Comparison of ENCODE assay signal across 8 cellular contexts in the genomic region with DNA sequence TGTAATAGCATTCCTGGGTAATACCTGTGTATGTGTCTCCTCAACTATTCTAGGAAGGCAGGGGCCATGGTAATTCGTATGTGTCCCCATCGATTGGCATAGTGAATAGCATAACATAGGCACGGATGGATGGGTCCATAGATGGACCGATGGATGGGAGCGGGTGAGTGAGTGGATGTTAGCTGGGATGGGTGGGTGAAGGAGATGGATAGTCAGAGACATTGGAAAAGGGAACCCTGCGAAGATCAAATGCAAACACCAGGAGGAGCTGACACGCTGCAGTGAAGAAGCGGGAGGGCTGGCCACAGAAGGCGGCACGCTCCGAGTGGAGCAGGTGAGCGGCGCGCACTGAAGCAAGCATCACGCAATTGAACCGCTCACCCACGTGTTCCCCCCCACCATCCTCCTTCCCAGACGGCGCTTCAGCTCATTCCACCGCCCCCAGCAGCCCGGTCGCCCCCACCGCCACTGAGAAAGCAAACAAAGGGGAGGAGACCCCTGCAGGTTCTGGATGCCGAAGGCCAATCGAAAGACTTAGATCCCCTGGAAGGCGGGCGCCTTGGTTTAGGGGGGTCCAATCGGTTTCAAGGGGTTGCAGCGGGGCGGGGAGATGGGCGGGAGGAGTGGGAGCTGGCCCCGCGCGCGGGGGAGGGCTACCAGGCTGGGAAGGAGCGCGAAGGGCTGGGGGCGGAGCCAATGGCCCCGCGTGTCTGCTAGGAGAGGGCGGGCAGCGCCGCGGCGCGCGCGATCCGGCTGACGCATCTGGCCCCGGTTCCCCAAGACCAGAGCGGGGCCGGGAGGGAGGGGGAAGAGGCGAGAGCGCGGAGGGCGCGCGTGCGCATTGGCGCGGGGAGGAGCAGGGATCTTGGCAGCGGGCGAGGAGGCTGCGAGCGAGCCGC. TPM values are rescaled to one million over a fixed set of nuclear protein-coding genes. Genes with fewer than 3 reads are reported as not detected.
DNase-seq lines count a peak whose midpoint lies in the region; ATAC-seq and TF ChIP-seq lines count a peak whose summit lies in the region.

A gene (plus strand): TSS at position 839 of the 899 bp plus-strand sequence. CDS start 90 bp downstream, outside the sequence.

- H3K4me1 ChIP-seq in RWPE2 (ENCODE audit: insufficient read depth, poor library complexity, severe bottlenecking) = no peaks in the 10 kb centered on the region

- peak within 1 kb of the TSS; percentile 72 for H3K27ac ChIP-seq in RWPE2 (ENCODE audit: poor library complexity, severe bottlenecking)

- peak; percentile 77 for ATAC-seq in RWPE2 (ENCODE audit: low read depth)

- H3K36me3 Mint-ChIP-seq in nephron (ENCODE audit: low read depth) = no peaks in the 10 kb centered on the region
- H3K36me3 Mint-ChIP-seq in stimulated activated naive CD8-positive, alpha-beta T cell treated with anti-CD3 and anti-CD28 coated beads, Interleukin-15, Interleukin-2, amounts not matched to agents 100 ng/mL and 50 ng/mL, for 24 hours (ENCODE audit: low read depth) = peaks cover 17% of the 10 kb centered on the region

- no peaks in the 10 kb centered on the region for H3K36me3 ChIP-seq in RWPE2 (ENCODE audit: low read depth)

- no peaks in the 10 kb centered on the region for H3K9me3 ChIP-seq in RWPE2 (ENCODE audit: severe bottlenecking)

- H3K9me3 Mint-ChIP-seq in nephron = no peaks in the 10 kb centered on the region
- H3K9me3 Mint-ChIP-seq in stimulated activated naive CD8-positive, alpha-beta T cell treated with anti-CD3 and anti-CD28 coated beads, Interleukin-15, Interleukin-2, amounts not matched to agents 100 ng/mL and 50 ng/mL, for 24 hours = no peaks in the 10 kb centered on the region

- DNase-seq in ELR (ENCODE audit: low read depth) (peak; percentile 98), H4 (ENCODE audit: low spot score) (peak; percentile 75), LoVo (ENCODE audit: low spot score) (peak; percentile 95), RWPE2 (ENCODE audit: low spot score) (peak; percentile 98), fibroblast of pulmonary artery (ENCODE audit: low read depth) (peak; percentile 99)
- DNase-seq in activated T-helper 9 cell treated with anti-CD3 and anti-CD28 coated beads, Interleukin-2, amount 50 U/mL, for 16 hours (ENCODE audit: low read depth) = peak; percentile 98

- H3K4me3 ChIP-seq in RWPE2 (ENCODE audit: severe bottlenecking) = peak within 1 kb of the TSS; percentile 51
- peak within 1 kb of the TSS; percentile 64 for H3K4me3 ChIP-seq in fibroblast of pulmonary artery (replicated peaks; ENCODE audit: low read depth, low read length)

- TF ChIP-seq CTCF in RWPE2 (IDR thresholded peaks at IDR 0.05; ENCODE audit: poor library complexity, severe bottlenecking) = peak; percentile 62
- TF ChIP-seq CTCF in fibroblast of pulmonary artery (IDR thresholded peaks at IDR 0.05; ENCODE audit: low read length, missing control alignments) = peak; percentile 74
- peak; percentile 62 to 75 (median 70) for TF ChIP-seq CTCF in nephron (IDR thresholded peaks at IDR 0.05; ENCODE audit: unreplicated experiment in 3 of 3)

- H3K27me3 Mint-ChIP-seq in nephron (ENCODE audit: low read depth) = no peaks in the 10 kb centered on the region
- no peaks in the 10 kb centered on the region for H3K27me3 Mint-ChIP-seq in stimulated activated naive CD8-positive, alpha-beta T cell treated with anti-CD3 and anti-CD28 coated beads, Interleukin-15, Interleukin-2, amounts not matched to agents 100 ng/mL and 50 ng/mL, for 24 hours

- H3K27me3 ChIP-seq in RWPE2 (ENCODE audit: insufficient read depth, poor library complexity, severe bottlenecking) = no peaks in the 10 kb centered on the region

- peak within 1 kb of the TSS; percentile 78 to 87 (median 83) for H3K4me3 Mint-ChIP-seq in nephron
- peak within 1 kb of the TSS; percentile 96 for H3K4me3 Mint-ChIP-seq in stimulated activated naive CD8-positive, alpha-beta T cell treated with anti-CD3 and anti-CD28 coated beads, Interleukin-15, Interleukin-2, amounts not matched to agents 100 ng/mL and 50 ng/mL, for 24 hours

- H3K27ac Mint-ChIP-seq in nephron = peak within 1 kb of the TSS; percentile 49 to 80 (median 67)
- peak within 1 kb of the TSS; percentile 91 for H3K27ac Mint-ChIP-seq in stimulated activated naive CD8-positive, alpha-beta T cell treated with anti-CD3 and anti-CD28 coated beads, Interleukin-15, Interleukin-2, amounts not matched to agents 100 ng/mL and 50 ng/mL, for 24 hours

- H3K4me1 Mint-ChIP-seq in nephron = peaks cover 3% of the 10 kb centered on the region
- peaks cover 65% of the 10 kb centered on the region for H3K4me1 Mint-ChIP-seq in stimulated activated naive CD8-positive, alpha-beta T cell treated with anti-CD3 and anti-CD28 coated beads, Interleukin-15, Interleukin-2, amounts not matched to agents 100 ng/mL and 50 ng/mL, for 24 hours (ENCODE audit: low read depth)

RNA-seq across cellular contexts. Expression of the gene that starts here (rescaled TPM):
- total RNA-seq in H4 (2014; rRNA removed; shearing (Covaris generic)) = 2.4 and 4.1 TPM in 2 replicates

Comparison
In these comparisons a context has a peak if more than half of its experiments do, and no peak if none do; other contexts are left out.
1. Peak in every context shown above with its lines: DNase-seq, ATAC-seq, H3K4me3 ChIP-seq and H3K27ac ChIP-seq.